ENCODE assay signal across 12 cellular contexts in the genomic region with DNA sequence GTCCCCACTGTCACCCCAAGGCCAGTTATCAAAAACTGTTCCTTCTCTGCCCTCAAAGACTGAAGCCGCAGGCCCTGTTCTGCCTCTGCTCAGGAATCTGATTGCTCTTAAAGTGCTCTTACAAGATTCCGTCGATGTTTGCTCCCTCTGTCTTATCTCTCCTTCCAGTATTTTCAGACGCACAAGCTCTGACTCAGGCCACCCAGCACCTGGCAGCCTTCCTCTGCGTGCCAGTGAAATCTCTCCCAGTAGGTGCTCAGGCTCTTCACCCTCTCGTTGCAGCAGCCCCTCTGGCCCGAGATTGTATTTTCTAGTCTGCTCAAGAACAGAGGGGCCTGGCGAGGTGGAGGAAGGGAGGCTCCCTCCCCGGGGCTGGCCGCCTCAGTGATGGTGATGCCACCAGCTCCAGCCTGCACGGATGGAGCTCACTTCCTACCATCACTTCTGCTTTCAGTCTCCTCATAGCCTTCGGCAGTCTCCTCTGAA.
A peak's percentile ranks its signal among the peaks of the same experiment; 100 is the strongest.
DNase-seq lines count a peak whose midpoint lies in the region; ATAC-seq and TF ChIP-seq lines count a peak whose summit lies in the region.
"Had no signal": no experiment of that assay in that cellular context is flagged by ENCODE, and none has a peak within 500 bp of the region (broad histone marks: within the 10 kb centered on the region; RNA-seq: fewer than 3 reads in every experiment).

No MANE protein-coding gene starts in this region.

- TF ChIP-seq CTCF in cardiac muscle cell (IDR thresholded peaks at IDR 0.05; ENCODE audit: low read depth, low read length) (no peak), hepatocyte (IDR thresholded peaks at IDR 0.05; ENCODE audit: poor library complexity) (no peak), type B pancreatic cell (conservative IDR thresholded peaks at IDR 0.05) (no peak)
- no peak for TF ChIP-seq CTCF in activated CD8-positive, alpha-beta T cell treated with anti-CD3 and anti-CD28 coated beads for 36 hours (IDR thresholded peaks at IDR 0.05)

- intact Hi-C loops in cardiac septum (cut with DNase I) = no loop called here
- intact Hi-C loops in activated CD8-positive, alpha-beta T cell treated with anti-CD3 and anti-CD28 coated beads for 36 hours (cut with micrococcal nuclease) = no loop called here

- H3K4me2 ChIP-seq in hepatocyte = peak overlapping the region; percentile 35
- H3K4me2 ChIP-seq: PC-9 had no signal

- H3K27ac ChIP-seq in cardiac muscle cell (peak overlapping the region; percentile 85), hepatocyte (peak overlapping the region; percentile 55)
- H3K27ac ChIP-seq: PC-9 had no signal

- H3K4me1 Mint-ChIP-seq in activated CD8-positive, alpha-beta T cell treated with anti-CD3 and anti-CD28 coated beads for 36 hours (ENCODE audit: low read depth) = peaks cover 40% of the 10 kb centered on the region
- peaks cover 22% of the 10 kb centered on the region for H3K4me1 Mint-ChIP-seq in type B pancreatic cell (ENCODE audit: unreplicated experiment)

- no peaks in the 10 kb centered on the region for H3K79me2 ChIP-seq in hepatocyte

- H3K4me3 Mint-ChIP-seq in activated CD8-positive, alpha-beta T cell treated with anti-CD3 and anti-CD28 coated beads for 36 hours = no peak overlapping the region
- no peak overlapping the region for H3K4me3 Mint-ChIP-seq in type B pancreatic cell

- H3K36me3 ChIP-seq in cardiac muscle cell (no peaks in the 10 kb centered on the region), hepatocyte (replicated peaks; ENCODE audit: insufficient read depth, low read depth) (no peaks in the 10 kb centered on the region)

- no peaks in the 10 kb centered on the region for H3K27me3 Mint-ChIP-seq in activated CD8-positive, alpha-beta T cell treated with anti-CD3 and anti-CD28 coated beads for 36 hours
- H3K27me3 Mint-ChIP-seq in type B pancreatic cell = peaks cover 3% of the 10 kb centered on the region

- POLR2A ChIA-PET in activated CD8-positive, alpha-beta T cell treated with anti-CD3 and anti-CD28 coated beads for 36 hours (lab: Charles Lee) = interaction anchor here (0.9 kb wide), 1 partner anchor 10 kb away, joined by 3 read pairs; no protein-coding TSS in a partner anchor

- WGBS in hepatocyte (ENCODE audit: low lambda C conversion rate, missing lambda C conversion rate) = 38% methylated on average over 12 of the region's 12 CpGs

- peak overlapping the region; percentile 41 for H3K27ac Mint-ChIP-seq in activated CD8-positive, alpha-beta T cell treated with anti-CD3 and anti-CD28 coated beads for 36 hours
- peak overlapping the region; percentile 25 for H3K27ac Mint-ChIP-seq in type B pancreatic cell

- H3K4me1 ChIP-seq in cardiac muscle cell (ENCODE audit: low read depth) (peaks cover 29% of the 10 kb centered on the region), hepatocyte (ENCODE audit: insufficient read depth) (no peaks in the 10 kb centered on the region)

- H3K36me3 Mint-ChIP-seq in activated CD8-positive, alpha-beta T cell treated with anti-CD3 and anti-CD28 coated beads for 36 hours (ENCODE audit: low read depth) = peaks cover 35% of the 10 kb centered on the region
- H3K36me3 Mint-ChIP-seq in type B pancreatic cell = no peaks in the 10 kb centered on the region

- H3K27me3 ChIP-seq in cardiac muscle cell (no peaks in the 10 kb centered on the region), hepatocyte (no peaks in the 10 kb centered on the region)

- H4K20me1 ChIP-seq in hepatocyte (ENCODE audit: insufficient read depth, poor library complexity, severe bottlenecking) = no peaks in the 10 kb centered on the region

- peak overlapping the region; percentile 5 for H2AFZ ChIP-seq in hepatocyte
- H2AFZ ChIP-seq: PC-9 had no signal

- CTCF ChIA-PET in activated CD8-positive, alpha-beta T cell treated with anti-CD3 and anti-CD28 coated beads for 36 hours (lab: Charles Lee) = interaction anchor here (1.0 kb wide), 1 partner anchor 12 kb away, joined by 3 read pairs; no protein-coding TSS in a partner anchor

- H3K9me2 ChIP-seq in hepatocyte (replicated peaks; ENCODE audit: insufficient read depth) = no peaks in the 10 kb centered on the region

- no peaks in the 10 kb centered on the region for H3K9me3 ChIP-seq in cardiac muscle cell (ENCODE audit: low read depth)
- no peaks in the 10 kb centered on the region for H3K9me3 ChIP-seq in hepatocyte (ENCODE audit: low read depth)

- no peak overlapping the region for H3K4me3 ChIP-seq in cardiac muscle cell
- no peak overlapping the region for H3K4me3 ChIP-seq in hepatocyte
- H3K4me3 ChIP-seq: PC-9 had no signal

- H3K9me3 Mint-ChIP-seq in activated CD8-positive, alpha-beta T cell treated with anti-CD3 and anti-CD28 coated beads for 36 hours = no peaks in the 10 kb centered on the region
- no peaks in the 10 kb centered on the region for H3K9me3 Mint-ChIP-seq in type B pancreatic cell

- peak; percentile 53 to 77 for DNase-seq in cardiac muscle cell (ENCODE audit: low read depth in 1 of 2, low spot score in 1 of 2)
- no peak for DNase-seq in cardiac septum (ENCODE audit: low spot score)
- no peak for DNase-seq in activated CD8-positive, alpha-beta T cell treated with anti-CD3 and anti-CD28 coated beads for 36 hours
- DNase-seq in hepatocyte (ENCODE audit: low spot score) = peak; percentile 67
- no peak for DNase-seq in type B pancreatic cell (ENCODE audit: extremely low spot score, unreplicated experiment)
- no peak for DNase-seq in NCI-H510A (lab: John Stamatoyannopoulos, UW)
- DNase-seq in HuH-7.5 (ENCODE audit: low spot score) = no peak
- DNase-seq: AML-193; NCI-H1105 treated with DMSO at 0.1 percent for 48 hours; PC-9; stimulated activated CD4-positive, alpha-beta T cell treated with anti-CD3 and anti-CD28 coated beads, Interleukin-15, amount 100 ng/mL, for 24 hours had no signal

- peak; percentile 15 for ATAC-seq in activated CD8-positive, alpha-beta T cell treated with anti-CD3 and anti-CD28 coated beads for 36 hours
- no peak for ATAC-seq in HG03521 (IDR thresholded peaks at IDR 0.05; ENCODE audit: unreplicated experiment)

Comparison
In these comparisons a context has a peak if more than half of its experiments do, and no peak if none do; other contexts are left out.
1. DNase-seq: peak in cardiac muscle cell (2 of 2) and hepatocyte (single experiment); none in cardiac septum (single experiment), activated CD8-positive, alpha-beta T cell treated with anti-CD3 and anti-CD28 coated beads for 36 hours (single experiment), type B pancreatic cell (single experiment), NCI-H510A (single experiment) and HuH-7.5 (single experiment).